Comparison of ENCODE assay signal across 12 cellular contexts in genomic region chr18:68662779-68663178, GRCh38. TPM values are rescaled to one million over a fixed set of nuclear protein-coding genes. Genes with fewer than 3 reads are reported as not detected.
DNase-seq lines count a peak whose midpoint lies in the region; ATAC-seq and TF ChIP-seq lines count a peak whose summit lies in the region.
"Had no signal": no experiment of that assay in that cellular context is flagged by ENCODE, and none has a peak within 500 bp of the region (broad histone marks: within the 10 kb centered on the region; RNA-seq: fewer than 3 reads in every experiment).

No MANE protein-coding gene starts in this region.

- ATAC-seq in WTC11 = peak; percentile 71
- ATAC-seq: left cardiac atrium had no signal

- TF ChIP-seq CTCF in WTC11 (IDR thresholded peaks at IDR 0.05) (no peak), WERI-Rb-1 (IDR thresholded peaks at IDR 0.05; ENCODE audit: low read depth, low read length) (no peak), dorsolateral prefrontal cortex (IDR thresholded peaks at IDR 0.05 in 54 of 56, conservative IDR thresholded peaks at IDR 0.05 in 2 of 56; ENCODE audit: low read depth in 1 of 56, partially characterized antibody in 56 of 56) (peak in 1 of 56 donors; percentile 6)

- H3K36me3 ChIP-seq in WERI-Rb-1 = no peaks in the 10 kb centered on the region

- 0 out of 2 replicates have a peak, but pooled peaks cover 4% of the 10 kb centered on the region for H3K4me1 Mint-ChIP-seq in WTC11

- H3K27me3 ChIP-seq in WERI-Rb-1 (ENCODE audit: insufficient read depth, low read depth, severe bottlenecking) (no peaks in the 10 kb centered on the region), dorsolateral prefrontal cortex (no peaks in the 10 kb centered on the region)

- H3K9me3 ChIP-seq in WERI-Rb-1 (ENCODE audit: severe bottlenecking) = no peaks in the 10 kb centered on the region

- intact Hi-C loops in dorsolateral prefrontal cortex (cut with DNase I) = no loop called here

- no peaks in the 10 kb centered on the region for H3K27me3 Mint-ChIP-seq in WTC11 (ENCODE audit: low read depth)

- no peak overlapping the region for H3K4me3 Mint-ChIP-seq in WTC11

- DNase-seq in ELR (ENCODE audit: low read depth) (peak; percentile 63), HEK293T (ENCODE audit: extremely low spot score) (peak; percentile 6), WTC11 (ENCODE audit: low spot score) (no peak), kidney tubule cell (ENCODE audit: low spot score) (peak; percentile 57), WERI-Rb-1 (no peak), NCI-H748 (lab: John Stamatoyannopoulos, UW; ENCODE audit: unreplicated experiment) (no peak), dorsolateral prefrontal cortex (no peak)
- DNase-seq in stimulated activated CD8-positive, alpha-beta memory T cell treated with anti-CD3 and anti-CD28 coated beads, Interleukin-4, amount 100 ng/mL, for 48 hours = no peak
- DNase-seq: GOT3, left cardiac atrium, occipital lobe, T-helper 2 cell had no signal

- POLR2A ChIA-PET in HEK293T (lab: Yijun Ruan, JAX) = no interaction called here
- POLR2A ChIA-PET in WTC11 (lab: Charles Lee) = no interaction called here

- no peak overlapping the region for H3K27ac Mint-ChIP-seq in WTC11

- H3K4me3 ChIP-seq in WERI-Rb-1 (ENCODE audit: low read depth, low read length) (no peak overlapping the region), dorsolateral prefrontal cortex (no peak overlapping the region)

- H3K27ac ChIP-seq in WERI-Rb-1 (no peak overlapping the region), dorsolateral prefrontal cortex (no peak overlapping the region)

- H3K36me3 Mint-ChIP-seq in WTC11 = no peaks in the 10 kb centered on the region

- CTCF ChIA-PET in HEK293T (lab: Yijun Ruan, JAX) (no interaction called here), WTC11 (lab: Charles Lee) (no interaction called here)

- H3K9me3 Mint-ChIP-seq in WTC11 = no peaks in the 10 kb centered on the region

TF ChIP-seq in HEK293T, 16 proteins besides CTCF, POLR2A, EP300 and RAD21:
- TF ChIP-seq ZNF384 (IDR thresholded peaks at IDR 0.05) (no peak), ARNT (IDR thresholded peaks at IDR 0.05) (no peak), HDGF (IDR thresholded peaks at IDR 0.05; ENCODE audit: borderline replicate concordance) (no peak), TARDBP (IDR thresholded peaks at IDR 0.05) (no peak), FOXK2 (IDR thresholded peaks at IDR 0.05) (no peak), L3MBTL2 (conservative IDR thresholded peaks at IDR 0.05) (no peak), SP1 (IDR thresholded peaks at IDR 0.05) (no peak), LEF1 (IDR thresholded peaks at IDR 0.05; ENCODE audit: borderline replicate concordance) (no peak), PKNOX1 (IDR thresholded peaks at IDR 0.05) (no peak), BHLHE40 (IDR thresholded peaks at IDR 0.05; ENCODE audit: borderline replicate concordance) (no peak), FOXA1 (IDR thresholded peaks at IDR 0.05) (no peak)

TF ChIP-seq in WTC11, 78 proteins besides CTCF, POLR2A, EP300 and RAD21:
- TF ChIP-seq CBFB (CRISPR knock-in tag; IDR thresholded peaks at IDR 0.05; ENCODE audit: low read depth) = no peak
- TF ChIP-seq ZNF512 (CRISPR knock-in tag; IDR thresholded peaks at IDR 0.05; ENCODE audit: borderline replicate concordance) = no peak
- no peak for TF ChIP-seq NR1H2 (CRISPR knock-in tag; IDR thresholded peaks at IDR 0.05)
- TF ChIP-seq EMX1 (CRISPR knock-in tag; IDR thresholded peaks at IDR 0.05) = no peak
- TF ChIP-seq ZNF416 (CRISPR knock-in tag; IDR thresholded peaks at IDR 0.05) = no peak
- TF ChIP-seq ZNF532 (CRISPR knock-in tag; IDR thresholded peaks at IDR 0.05; ENCODE audit: borderline replicate concordance) = no peak
- TF ChIP-seq SOX15 (CRISPR knock-in tag; IDR thresholded peaks at IDR 0.05) = no peak
- TF ChIP-seq TEAD4 (CRISPR knock-in tag; IDR thresholded peaks at IDR 0.05) = no peak
- TF ChIP-seq GABPB1 (CRISPR knock-in tag; IDR thresholded peaks at IDR 0.05) = no peak
- TF ChIP-seq ZBTB21 (CRISPR knock-in tag; IDR thresholded peaks at IDR 0.05; ENCODE audit: borderline replicate concordance) = no peak
- TF ChIP-seq ZNF263 (CRISPR knock-in tag; IDR thresholded peaks at IDR 0.05; ENCODE audit: low read depth) = no peak
- no peak for TF ChIP-seq HMGA2 (CRISPR knock-in tag; IDR thresholded peaks at IDR 0.05)
- TF ChIP-seq ZNF138 (CRISPR knock-in tag; conservative IDR thresholded peaks at IDR 0.05) = no peak
- no peak for TF ChIP-seq ZNF317 (CRISPR knock-in tag; IDR thresholded peaks at IDR 0.05; ENCODE audit: borderline replicate concordance, low read depth)
TF ChIP-seq in WTC11: peak in this region for 0.

RNA-seq across cellular contexts. Expression of gene TMX3, which starts 52.1 kb away (rescaled TPM):
- total RNA-seq in WTC11 (2021) (28.9 to 33.3 TPM (median 29.4 TPM) in 3 replicates), dorsolateral prefrontal cortex (10 to 100 TPM; 23.9 to 86.2 (median 57.2) TPM)

Comparison
In these comparisons a context has a peak if more than half of its experiments do, and no peak if none do; other contexts are left out.
1. DNase-seq: peak in ELR (single experiment), HEK293T (single experiment) and kidney tubule cell (single experiment); none in WTC11 (single experiment), WERI-Rb-1 (single experiment), NCI-H748 (single experiment), dorsolateral prefrontal cortex (0 of 10) and stimulated activated CD8-positive, alpha-beta memory T cell treated with anti-CD3 and anti-CD28 coated beads, Interleukin-4, amount 100 ng/mL, for 48 hours (single experiment).